In genomic region chr10:6928531-6929080, GRCh38 we compare ENCODE assay signal across 13 cellular contexts.
A peak's percentile ranks its signal among the peaks of the same experiment; 100 is the strongest.
DNase-seq lines count a peak whose midpoint lies in the region; ATAC-seq, FAIRE-seq and TF ChIP-seq lines count a peak whose summit lies in the region.
"Had no signal": no experiment of that assay in that cellular context is flagged by ENCODE, and none has a peak within 500 bp of the region (broad histone marks: within the 10 kb centered on the region; RNA-seq: fewer than 3 reads in every experiment).

No MANE protein-coding gene starts in this region.

- no peak overlapping the region for H3K4ac ChIP-seq in neuronal stem cell (ENCODE audit: low read length)

- no peak for TF ChIP-seq RAD21 in GM12878 (IDR thresholded peaks at IDR 0.05; ENCODE audit: insufficient read depth, low read depth, low read length)

- H2BK5ac ChIP-seq in neuronal stem cell (ENCODE audit: low read length): no peak overlapping the region

- no peak overlapping the region for H2BK15ac ChIP-seq in neuronal stem cell (ENCODE audit: low read length)

- no peak for FAIRE-seq in GM12878 (lab: Jason Lieb, UNC)
- FAIRE-seq: A549 had no signal

- H3K14ac ChIP-seq in neuronal stem cell (ENCODE audit: low read length): no peak overlapping the region

- H3K4me1 ChIP-seq in Karpas-422 (ENCODE audit: low read length) (peaks cover 15% of the 10 kb centered on the region), GM12878 (ENCODE audit: control insufficient read depth, insufficient read depth, low read length) (peaks cover 32% of the 10 kb centered on the region), neuronal stem cell (ENCODE audit: control insufficient read depth in 2 of 2, insufficient read depth in 1 of 2, low read depth in 1 of 2, low read length in 2 of 2) (no peaks in the 10 kb centered on the region), breast epithelium (peaks cover 0 to 8% of the 10 kb centered on the region in 2 donors)

- intact Hi-C loops in GM12878 (cut with micrococcal nuclease; ENCODE audit: unreplicated experiment) (loop anchor here (10.0 kb wide), 1 partner anchor 756 kb away; no protein-coding TSS in a partner anchor), breast epithelium (cut with DNase I; ENCODE audit: low total_unique reads) (no loop called here)

- H3K36me3 ChIP-seq in Karpas-422 (ENCODE audit: insufficient read depth, low read length): no peaks in the 10 kb centered on the region
- no peaks in the 10 kb centered on the region for H3K36me3 ChIP-seq in GM12878 (ENCODE audit: control insufficient read depth in 2 of 2, insufficient read depth in 2 of 2, low read length in 1 of 2)
- H3K36me3 ChIP-seq in neuronal stem cell (replicated peaks in 1 of 2; ENCODE audit: control insufficient read depth in 2 of 2, insufficient read depth in 2 of 2, low read length in 2 of 2): no peaks in the 10 kb centered on the region
- H3K36me3 ChIP-seq in breast epithelium: no peaks in the 10 kb centered on the region
- H3K36me3 ChIP-seq: SJSA1, tibial artery had no signal

- no peak for TF ChIP-seq POLR2A in GM12878 (IDR thresholded peaks at IDR 0.05; ENCODE audit: low read depth, low read length)
- TF ChIP-seq POLR2A in breast epithelium (IDR thresholded peaks at IDR 0.05): no peak

- CTCF ChIA-PET in GM12878 (lab: Yijun Ruan, JAX): interaction anchor here (0.6 to 3.3 kb wide), 5 partner anchors 9 to 757 kb away, joined by 3 to 37 read pairs (median 9); no protein-coding TSS in a partner anchor

- H3K27me3 ChIP-seq in Karpas-422 (ENCODE audit: low read length) (no peaks in the 10 kb centered on the region; the same call in 1 of the 2 replicates), GM12878 (replicated peaks in 1 of 2; ENCODE audit: control insufficient read depth in 2 of 2, insufficient read depth in 2 of 2, low read length in 1 of 2) (no peaks in the 10 kb centered on the region), neuronal stem cell (ENCODE audit: control insufficient read depth in 3 of 3, insufficient read depth in 3 of 3, low read depth in 1 of 3, low read length in 3 of 3) (no peaks in the 10 kb centered on the region), breast epithelium (no peaks in the 10 kb centered on the region)
- H3K27me3 ChIP-seq: hepatocyte, SJSA1, tibial artery had no signal

- TF ChIP-seq CTCF in GM12878 (IDR thresholded peaks at IDR 0.05 in 2 of 3, conservative IDR thresholded peaks at IDR 0.05 in 1 of 3; ENCODE audit: control insufficient read depth in 2 of 3, extremely low read depth in 1 of 3, insufficient read depth in 1 of 3, low read depth in 3 of 3, low read length in 3 of 3): no peak
- no peak for TF ChIP-seq CTCF in breast epithelium (IDR thresholded peaks at IDR 0.05)

- peak; percentile 61 for DNase-seq in NCI-H748 (lab: John Stamatoyannopoulos, UW; ENCODE audit: unreplicated experiment)
- DNase-seq in NCI-H748 treated with DMSO at 0.1 percent for 48 hours (lab: John Stamatoyannopoulos, UW): no peak
- no peak for DNase-seq in Karpas-422
- no peak for DNase-seq in GM12878 (ENCODE audit: low read depth, low spot score)
- peak; percentile 17 for DNase-seq in neuronal stem cell (ENCODE audit: low spot score)
- DNase-seq in NCI-H2029 treated with DMSO at 0.1 percent for 48 hours (lab: John Stamatoyannopoulos, UW): no peak
- no peak for DNase-seq in breast epithelium (ENCODE audit: low spot score in 2 of 2)
- DNase-seq: NCI-H2171, tibial artery had no signal

- H3K23ac ChIP-seq in neuronal stem cell (ENCODE audit: low read depth, low read length, poor library complexity): no peak overlapping the region

- H3K27ac ChIP-seq in Karpas-422 (ENCODE audit: low read length) (no peak overlapping the region), GM12878 (ENCODE audit: control insufficient read depth, insufficient read depth) (peak overlapping the region; percentile 88), neuronal stem cell (replicated peaks; ENCODE audit: low read length) (no peak overlapping the region), breast epithelium (no peak overlapping the region)
- H3K27ac ChIP-seq: A549, hepatocyte, SJSA1, tibial artery had no signal

- no peak overlapping the region for H2BK12ac ChIP-seq in neuronal stem cell (ENCODE audit: low read length)

- H4K8ac ChIP-seq in neuronal stem cell (ENCODE audit: low read depth, low read length): no peak overlapping the region

- H3K9me3 ChIP-seq in Karpas-422 (ENCODE audit: low read length): no peaks in the 10 kb centered on the region
- no peaks in the 10 kb centered on the region; the same call in 2 of the 3 replicates for H3K9me3 ChIP-seq in GM12878 (replicated peaks; ENCODE audit: control insufficient read depth, insufficient read depth, low read length)
- no peaks in the 10 kb centered on the region for H3K9me3 ChIP-seq in neuronal stem cell (replicated peaks in 1 of 2; ENCODE audit: control insufficient read depth in 2 of 2, insufficient read depth in 1 of 2, low read depth in 1 of 2, low read length in 2 of 2)
- no peaks in the 10 kb centered on the region for H3K9me3 ChIP-seq in breast epithelium
- H3K9me3 ChIP-seq: A549, SJSA1, tibial artery had no signal

- no TSS peak for BruUV-seq in GM12878 (replicated peaks; lab: Mats Ljungman, UMichigan)

- in situ Hi-C loops in GM12878 (cut with MboI): no loop called here

- no peak overlapping the region for H4K91ac ChIP-seq in neuronal stem cell (ENCODE audit: low read depth, low read length, poor library complexity)

- POLR2A ChIA-PET in GM12878 (lab: Charles Lee): interaction anchor here (0.6 kb wide), 4 partner anchors 15 to 572 kb away, joined by 3 read pairs; no protein-coding TSS in a partner anchor

- RAD21 ChIA-PET in GM12878 (lab: Charles Lee; ENCODE audit: unreplicated experiment): interaction anchor here (1.1 kb wide), 1 partner anchor 8 kb away, joined by 5 read pairs; no protein-coding TSS in a partner anchor

- no peaks in the 10 kb centered on the region for H3K79me2 ChIP-seq in Karpas-422 (ENCODE audit: low read length)
- H3K79me2 ChIP-seq in GM12878 (ENCODE audit: control insufficient read depth, insufficient read depth, low read length): no peaks in the 10 kb centered on the region
- H3K79me2 ChIP-seq: hepatocyte had no signal

- H4K20me1 ChIP-seq in Karpas-422 (ENCODE audit: insufficient read depth, low read depth, low read length) (no peaks in the 10 kb centered on the region), GM12878 (ENCODE audit: control insufficient read depth, insufficient read depth) (no peaks in the 10 kb centered on the region)

- H3K4me3 ChIP-seq in Karpas-422 (ENCODE audit: low read length) (no peak overlapping the region), GM12878 (peak overlapping the region; percentile 46; the same call in 1 of the 2 replicates), neuronal stem cell (ENCODE audit: low read length in 2 of 2) (no peak overlapping the region), breast epithelium (no peak overlapping the region)
- H3K4me3 ChIP-seq: A549, hepatocyte, SJSA1, tibial artery had no signal

- no peak overlapping the region for H3K4me2 ChIP-seq in Karpas-422 (ENCODE audit: low read depth, low read length, poor library complexity, severe bottlenecking)
- peak overlapping the region; percentile 71 for H3K4me2 ChIP-seq in GM12878 (ENCODE audit: control insufficient read depth, insufficient read depth)
- H3K4me2 ChIP-seq in neuronal stem cell (ENCODE audit: insufficient read depth, low read length, poor library complexity, severe bottlenecking): no peak overlapping the region
- H3K4me2 ChIP-seq: A549, hepatocyte had no signal

- no peak overlapping the region for H3K18ac ChIP-seq in neuronal stem cell (ENCODE audit: low read length)

- H3K9ac ChIP-seq in Karpas-422 (ENCODE audit: low read length) (no peak overlapping the region), GM12878 (ENCODE audit: control insufficient read depth, insufficient read depth, low read length) (peak overlapping the region; percentile 40; the same call in 1 of the 2 replicates), neuronal stem cell (ENCODE audit: low read depth, low read length, poor library complexity) (no peak overlapping the region)

- H2AK5ac ChIP-seq in neuronal stem cell (ENCODE audit: low read depth, low read length): no peak overlapping the region

- SMC1A ChIA-PET in GM12878 (lab: Charles Lee; ENCODE audit: uncharacterized antibody, unreplicated experiment): interaction anchor here (0.8 to 2.5 kb wide), 8 partner anchors 8 to 488 kb away, joined by 3 to 6 read pairs (median 3); no protein-coding TSS in a partner anchor

- no peak overlapping the region for H2BK120ac ChIP-seq in neuronal stem cell (ENCODE audit: low read depth, low read length)

- 20% methylated on average over 6 of the region's 6 CpGs for WGBS in GM12878 (ENCODE audit: insufficient coverage, insufficient replicate concordance, low lambda C conversion rate, missing lambda C conversion rate)
- WGBS in neuronal stem cell (ENCODE audit: extremely low coverage in 2 of 2, insufficient read length in 2 of 2, insufficient replicate concordance in 1 of 2), 2 donors: no CpG with 5 or more reads among the region's 6 CpGs

- H3K79me1 ChIP-seq in neuronal stem cell (ENCODE audit: low read depth, low read length): no peaks in the 10 kb centered on the region

- H2AFZ ChIP-seq in Karpas-422 (ENCODE audit: low read length) (peak overlapping the region; percentile 95; the same call in 1 of the 2 replicates), GM12878 (ENCODE audit: control insufficient read depth, low read depth, low read length) (peak overlapping the region; percentile 72), neuronal stem cell (ENCODE audit: low read length) (peak overlapping the region; percentile 41)
- H2AFZ ChIP-seq: hepatocyte had no signal

- ATAC-seq in GM12878: no peak
- ATAC-seq in HG02571 (IDR thresholded peaks at IDR 0.05; ENCODE audit: unreplicated experiment): no peak
- ATAC-seq: A549 had no signal

- H3K9me2 ChIP-seq in Karpas-422 (replicated peaks; ENCODE audit: insufficient read depth, low read length): no peaks in the 10 kb centered on the region

- TF ChIP-seq EP300 in GM12878 (IDR thresholded peaks at IDR 0.05; ENCODE audit: borderline replicate concordance in 1 of 2, control insufficient read depth in 1 of 2, low read depth in 2 of 2, low read length in 2 of 2): no peak

TF ChIP-seq in GM12878, 131 proteins besides CTCF, POLR2A, EP300 and RAD21:
- TF ChIP-seq ETV6 (conservative IDR thresholded peaks at IDR 0.05 in 1 of 2, IDR thresholded peaks at IDR 0.05 in 1 of 2; ENCODE audit: borderline replicate concordance in 1 of 2, low read depth in 1 of 2) (no peak), YY1 (IDR thresholded peaks at IDR 0.05; ENCODE audit: low read depth, low read length) (0 out of 2 replicates have a peak, but pooled peaks have one; percentile 39), BMI1 (IDR thresholded peaks at IDR 0.05; ENCODE audit: borderline replicate concordance) (peak; percentile 31; the same call in 1 of the 2 replicates), SMAD5 (IDR thresholded peaks at IDR 0.05; ENCODE audit: low read depth) (no peak), BHLHE40 (IDR thresholded peaks at IDR 0.05; ENCODE audit: borderline replicate concordance in 1 of 2, low read depth in 2 of 2, low read length in 1 of 2) (0 out of 4 replicates have a peak, but pooled peaks of 1 of the 2 experiments have one; percentile 1), ZNF384 (IDR thresholded peaks at IDR 0.05; ENCODE audit: borderline replicate concordance, low read depth, low read length) (0 out of 2 replicates have a peak, but pooled peaks have one; percentile 42)

Comparison
In these comparisons a context has a peak if more than half of its experiments do, and no peak if none do; other contexts are left out.
1. DNase-seq: peak in NCI-H748 (single experiment) and neuronal stem cell (single experiment); none in NCI-H748 treated with DMSO at 0.1 percent for 48 hours (single experiment), Karpas-422 (single experiment), GM12878 (single experiment), NCI-H2029 treated with DMSO at 0.1 percent for 48 hours (single experiment) and breast epithelium (0 of 2).
2. H2AFZ ChIP-seq: peak in every context shown above with its lines; median percentile 95 in Karpas-422; 72 in GM12878; 41 in neuronal stem cell.